Comparison of ENCODE assay signal across 8 cellular contexts in the genomic region with DNA sequence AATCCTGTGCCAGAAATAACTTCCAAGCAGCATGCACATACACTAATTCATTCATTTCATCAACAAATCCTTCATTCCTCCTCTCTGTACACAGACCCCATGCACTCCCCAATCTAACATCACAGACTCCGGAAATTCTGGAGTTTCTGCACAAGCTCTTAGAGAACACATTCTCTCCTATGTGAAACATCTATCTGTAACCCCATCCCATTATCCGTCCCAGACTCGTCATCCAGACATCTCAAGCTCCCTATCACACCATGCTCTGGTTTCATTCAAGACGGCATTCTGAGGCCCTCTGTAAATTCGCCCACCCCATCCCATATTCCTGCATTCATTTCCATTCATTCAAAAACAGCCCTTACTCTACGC. TPM values are rescaled to one million over a fixed set of nuclear protein-coding genes. Genes with fewer than 3 reads are reported as not detected.
A peak's percentile ranks its signal among the peaks of the same experiment; 100 is the strongest.
DNase-seq lines count a peak whose midpoint lies in the region; ATAC-seq and TF ChIP-seq lines count a peak whose summit lies in the region.

No MANE protein-coding gene starts in this region.

- H3K27ac ChIP-seq in KOPT-K1 (ENCODE audit: low read depth, low read length, poor library complexity, severe bottlenecking) (peak overlapping the region; percentile 82), duodenal mucosa (ENCODE audit: low read depth, low read length) (no peak overlapping the region)

- H3K27me3 ChIP-seq in BJ (ENCODE audit: control insufficient read depth, insufficient read depth, low read length), result no peaks in the 10 kb centered on the region
- H3K27me3 ChIP-seq in duodenal mucosa (ENCODE audit: control insufficient read depth in 1 of 2, insufficient read depth in 2 of 2, low read length in 2 of 2), result no peaks in the 10 kb centered on the region

- peaks cover 28% of the 10 kb centered on the region for H3K36me3 Mint-ChIP-seq in nephron (ENCODE audit: low read depth)

- peak overlapping the region; percentile 83 to 100 for H3K9ac ChIP-seq in duodenal mucosa (ENCODE audit: low read depth in 1 of 2, low read length in 2 of 2)

- POLR2A ChIA-PET in BJ (lab: Charles Lee), result interaction anchor here (1.3 kb wide), 1 partner anchor 10 kb away, joined by 7 read pairs; no protein-coding TSS in a partner anchor

- H3K36me3 ChIP-seq in BJ (ENCODE audit: control insufficient read depth, insufficient read depth, low read length) (no peaks in the 10 kb centered on the region), KOPT-K1 (ENCODE audit: insufficient read depth, low read length) (peaks cover 15% of the 10 kb centered on the region; the same call in 1 of the 2 replicates), duodenal mucosa (ENCODE audit: control insufficient read depth in 1 of 2, insufficient read depth in 2 of 2, low read length in 2 of 2) (peaks cover 1 to 2% of the 10 kb centered on the region in 2 donors)

- H3K27me3 Mint-ChIP-seq in nephron (ENCODE audit: low read depth), result no peaks in the 10 kb centered on the region

- H3K9me3 ChIP-seq in KOPT-K1 (ENCODE audit: insufficient read depth, low read length, poor library complexity, severe bottlenecking) (peaks cover 9% of the 10 kb centered on the region), duodenal mucosa (ENCODE audit: control insufficient read depth in 1 of 2, low read length in 2 of 2) (peaks cover 0 to 6% of the 10 kb centered on the region in 2 donors)

- H3K4me1 Mint-ChIP-seq in nephron, result peaks cover 17% of the 10 kb centered on the region

- peaks cover 18% of the 10 kb centered on the region in 2 donors for H3K4me1 ChIP-seq in duodenal mucosa (ENCODE audit: control insufficient read depth in 1 of 2, insufficient read depth in 2 of 2, low read length in 2 of 2)

- peak overlapping the region; percentile 97 to 99 (median 98) for H3K27ac Mint-ChIP-seq in nephron

- peaks cover 14% of the 10 kb centered on the region for H3K9me3 Mint-ChIP-seq in nephron

- TF ChIP-seq CTCF in BJ (IDR thresholded peaks at IDR 0.05; ENCODE audit: insufficient read depth, low read depth, low read length) (no peak), nephron (IDR thresholded peaks at IDR 0.05; ENCODE audit: unreplicated experiment in 3 of 3) (no peak)

- ATAC-seq in GM19467 (IDR thresholded peaks at IDR 0.05; ENCODE audit: unreplicated experiment) (peak; percentile 15), HG02678 (IDR thresholded peaks at IDR 0.05; ENCODE audit: unreplicated experiment) (no peak)

- H3K4me3 Mint-ChIP-seq in nephron, result peak overlapping the region; percentile 94 to 96 (median 95)

- CTCF ChIA-PET in BJ (lab: Yijun Ruan, JAX), result interaction anchor here (0.9 to 3.5 kb wide), 13 partner anchors 9 to 207 kb away, joined by 3 to 16 read pairs (median 4); no protein-coding TSS in a partner anchor

- H3K4me3 ChIP-seq in BJ (ENCODE audit: low read depth, low read length) (peak overlapping the region; percentile 68), duodenal mucosa (ENCODE audit: low read depth in 1 of 2, low read length in 2 of 2) (peak overlapping the region; percentile 98 to 100)

- DNase-seq in BJ (ENCODE audit: low read depth), result no peak
- DNase-seq in NCI-H1417 treated with DMSO at 0.1 percent for 48 hours (lab: John Stamatoyannopoulos, UW), result no peak
- DNase-seq in NCI-H2227 (lab: John Stamatoyannopoulos, UW; ENCODE audit: unreplicated experiment), result no peak

RNA-seq across cellular contexts. Expression of a gene that starts 0.6 kb away (rescaled TPM):
- polyA plus RNA-seq in BJ (2011; rRNA removed), result 1.3 and 4.5 TPM in 2 replicates
- polyA minus RNA-seq in BJ (2011; rRNA and poly(A)+ RNA removed), result 0.76 and 2.5 TPM in 2 replicates

RNA-seq across cellular contexts. Expression of a gene that starts 48.1 kb away (rescaled TPM):
- 21.2 and 44.8 TPM in 2 replicates for polyA plus RNA-seq in BJ (2011; rRNA removed)
- 25.4 and 26.3 TPM in 2 replicates for polyA minus RNA-seq in BJ (2011; rRNA and poly(A)+ RNA removed)
